ENCODE assay signal across 11 cellular contexts in the genomic region with DNA sequence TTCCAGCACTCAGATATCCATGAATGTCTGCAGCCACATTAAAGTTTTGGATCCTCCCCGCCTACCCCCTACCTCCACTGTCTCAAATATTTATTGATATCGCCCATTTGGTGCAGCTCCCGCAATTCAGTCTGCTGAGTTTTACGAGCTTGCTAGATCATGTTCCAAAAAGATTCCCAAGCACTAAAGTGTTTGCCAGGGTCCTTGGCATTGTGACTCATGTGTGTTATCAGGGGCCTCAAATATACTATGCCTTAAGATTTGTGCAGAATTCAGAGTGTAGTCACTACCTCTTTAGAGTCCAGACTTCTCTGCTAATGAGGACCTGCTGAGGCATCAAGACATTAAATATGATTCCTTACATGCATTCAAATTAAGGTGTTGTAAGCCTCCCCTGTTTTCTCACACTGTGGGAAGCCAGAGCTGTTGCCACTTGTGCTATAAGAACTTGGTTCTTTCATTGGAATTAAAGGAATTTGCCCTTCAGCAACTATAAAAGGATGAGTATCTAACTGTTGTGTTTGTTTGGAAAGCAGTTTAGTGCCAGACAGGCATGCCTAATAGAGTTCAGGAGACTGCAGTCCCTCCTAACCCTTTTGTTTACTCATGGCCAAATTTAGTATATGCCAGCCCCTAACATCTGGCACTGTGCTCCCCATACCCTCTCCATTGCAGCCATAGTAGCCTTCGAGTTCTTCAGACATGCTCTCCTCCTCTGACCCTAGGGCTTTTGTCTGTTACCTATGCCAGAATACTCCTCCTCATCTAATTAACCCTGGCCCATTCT.
DNase-seq lines count a peak whose midpoint lies in the region; ATAC-seq, FAIRE-seq and TF ChIP-seq lines count a peak whose summit lies in the region.
"Had no signal": no experiment of that assay in that cellular context is flagged by ENCODE, and none has a peak within 500 bp of the region (broad histone marks: within the 10 kb centered on the region; RNA-seq: fewer than 3 reads in every experiment).

No MANE protein-coding gene starts in this region.

- peak; percentile 23 for FAIRE-seq in K562 (lab: Jason Lieb, UNC)
- FAIRE-seq: islet of Langerhans, small intestine had no signal

- WGBS in K562 (ENCODE audit: insufficient coverage, low coverage, missing lambda C conversion rate), result 6% methylated on average over 5 of the region's 5 CpGs

- no peak for TF ChIP-seq CTCF in K562 (IDR thresholded peaks at IDR 0.05 in 2 of 3, conservative IDR thresholded peaks at IDR 0.05 in 1 of 3; ENCODE audit: insufficient read depth in 2 of 3, low read depth in 1 of 3, low read length in 3 of 3)
- no peak for TF ChIP-seq CTCF in lower lobe of right lung (IDR thresholded peaks at IDR 0.05)
- TF ChIP-seq CTCF in glutamatergic neuron (IDR thresholded peaks at IDR 0.05; ENCODE audit: partially characterized antibody, unreplicated experiment), result no peak

- H3K27ac ChIP-seq in K562 (ENCODE audit: extremely low read depth, low read depth, low read length) (no peak overlapping the region), lower lobe of right lung (no peak overlapping the region)

- in situ Hi-C loops in K562 (cut with MboI), result no loop called here

- H3K4me3 Mint-ChIP-seq in glutamatergic neuron (ENCODE audit: unreplicated experiment), result no peak overlapping the region

- intact Hi-C loops in K562 (cut with micrococcal nuclease), result no loop called here
- intact Hi-C loops in lower lobe of right lung (cut with DNase I), result no loop called here

- no peak overlapping the region for H2AFZ ChIP-seq in K562 (ENCODE audit: low read depth, low read length)

- H4K20me1 ChIP-seq in K562 (replicated peaks; ENCODE audit: control insufficient read depth, insufficient read depth, low read length), result no peaks in the 10 kb centered on the region

- H3K4me1 ChIP-seq in K562 (replicated peaks in 1 of 2; ENCODE audit: control insufficient read depth in 2 of 2, insufficient read depth in 2 of 2, low read length in 2 of 2) (no peaks in the 10 kb centered on the region), lower lobe of right lung (peaks cover 7% of the 10 kb centered on the region)

- H3K4me2 ChIP-seq in K562 (ENCODE audit: insufficient read depth, low read length), result no peak overlapping the region

- no peaks in the 10 kb centered on the region for H3K4me1 Mint-ChIP-seq in glutamatergic neuron (ENCODE audit: low read depth, unreplicated experiment)

- BruUV-seq in K562 (replicated peaks; lab: Mats Ljungman, UMichigan), result no TSS peak

- H3K27me3 ChIP-seq in K562 (ENCODE audit: control insufficient read depth in 2 of 2, insufficient read depth in 2 of 2, low read length in 2 of 2) (peaks cover 17 to 26% of the 10 kb centered on the region in 2 experiments; a peak in 4 of 5 replicates), lower lobe of right lung (ENCODE audit: low read depth) (no peaks in the 10 kb centered on the region)

- no peaks in the 10 kb centered on the region for H3K9me1 ChIP-seq in K562 (ENCODE audit: control insufficient read depth, insufficient read depth, low read length)

- H3K36me3 ChIP-seq in K562 (ENCODE audit: control insufficient read depth, insufficient read depth, low read length) (no peaks in the 10 kb centered on the region), lower lobe of right lung (no peaks in the 10 kb centered on the region)

- peak; percentile 73 for DNase-seq in DMS 273 (lab: John Stamatoyannopoulos, UW; ENCODE audit: unreplicated experiment)
- peak; percentile 16 for DNase-seq in HT-29 (ENCODE audit: low spot score)
- no peak for DNase-seq in K562 (ENCODE audit: extremely low read depth in 1 of 4, low spot score in 3 of 4)
- no peak for DNase-seq in lower lobe of right lung
- no peak for DNase-seq in glutamatergic neuron
- no peak for DNase-seq in NCI-H2029 treated with DMSO at 0.1 percent for 48 hours (lab: John Stamatoyannopoulos, UW)
- DNase-seq in kidney tubule cell (ENCODE audit: low spot score), result no peak
- DNase-seq: small intestine; stimulated activated naive CD8-positive, alpha-beta T cell treated with anti-CD3 and anti-CD28 coated beads, Interleukin-15, Interleukin-2, amounts not matched to agents 100 U/mL and 50 U/mL, for 24 hours had no signal

- no peak for TF ChIP-seq EP300 in K562 (IDR thresholded peaks at IDR 0.05; ENCODE audit: low read length)

- TF ChIP-seq RAD21 in K562 (CRISPR knock-in tag; conservative IDR thresholded peaks at IDR 0.05 in 1 of 2, IDR thresholded peaks at IDR 0.05 in 1 of 2), result no peak

- no peaks in the 10 kb centered on the region for H3K27me3 Mint-ChIP-seq in glutamatergic neuron (ENCODE audit: unreplicated experiment)

- TF ChIP-seq POLR2A in K562 (conservative IDR thresholded peaks at IDR 0.05), result no peak

- no peak overlapping the region for H3K9ac ChIP-seq in K562 (ENCODE audit: insufficient read depth in 1 of 2, low read depth in 2 of 2, low read length in 2 of 2)

- peaks cover 4% of the 10 kb centered on the region for H3K9me3 Mint-ChIP-seq in glutamatergic neuron (ENCODE audit: unreplicated experiment)

- no peak for ATAC-seq in K562
- peak; percentile 76 to 93 for ATAC-seq in lower lobe of right lung
- no peak for ATAC-seq in GM21576 (IDR thresholded peaks at IDR 0.05; ENCODE audit: unreplicated experiment)
- ATAC-seq: stimulated activated naive CD8-positive, alpha-beta T cell treated with anti-CD3 and anti-CD28 coated beads, Interleukin-15, Interleukin-2, amounts not matched to agents 100 U/mL and 50 U/mL, for 24 hours had no signal

- H3K4me3 ChIP-seq in K562 (no peak overlapping the region), lower lobe of right lung (no peak overlapping the region)

- no peak overlapping the region for H3K27ac Mint-ChIP-seq in glutamatergic neuron (ENCODE audit: unreplicated experiment)

- no peaks in the 10 kb centered on the region for H3K79me2 ChIP-seq in K562 (ENCODE audit: control insufficient read depth, insufficient read depth, low read length)

- no peaks in the 10 kb centered on the region for H3K9me3 ChIP-seq in K562 (replicated peaks; ENCODE audit: control insufficient read depth, insufficient read depth, low read depth, low read length)
- H3K9me3 ChIP-seq in lower lobe of right lung, result no peaks in the 10 kb centered on the region

- POLR2A ChIA-PET in K562 (lab: Yijun Ruan, JAX), result interaction anchor here (1.1 kb wide), 1 partner anchor 11 kb away, joined by 4 read pairs; no protein-coding TSS in a partner anchor

- H3K36me3 Mint-ChIP-seq in glutamatergic neuron (ENCODE audit: unreplicated experiment), result no peaks in the 10 kb centered on the region

- CTCF ChIA-PET in K562 (lab: Yijun Ruan, JAX; ENCODE audit: low intra/inter-chr PET ratio), result no interaction called here

TF ChIP-seq in K562, 482 proteins besides CTCF, POLR2A, EP300 and RAD21 (continues in another document):
- no peak for TF ChIP-seq HEY1 (CRISPR knock-in tag; IDR thresholded peaks at IDR 0.05; ENCODE audit: borderline replicate concordance)
- TF ChIP-seq FIP1L1 (IDR thresholded peaks at IDR 0.05; ENCODE audit: low read depth, low read length, poor library complexity, severe bottlenecking), result no peak
- TF ChIP-seq LCOR (CRISPR knock-in tag; IDR thresholded peaks at IDR 0.05), result no peak
- TF ChIP-seq, protein P1, sequence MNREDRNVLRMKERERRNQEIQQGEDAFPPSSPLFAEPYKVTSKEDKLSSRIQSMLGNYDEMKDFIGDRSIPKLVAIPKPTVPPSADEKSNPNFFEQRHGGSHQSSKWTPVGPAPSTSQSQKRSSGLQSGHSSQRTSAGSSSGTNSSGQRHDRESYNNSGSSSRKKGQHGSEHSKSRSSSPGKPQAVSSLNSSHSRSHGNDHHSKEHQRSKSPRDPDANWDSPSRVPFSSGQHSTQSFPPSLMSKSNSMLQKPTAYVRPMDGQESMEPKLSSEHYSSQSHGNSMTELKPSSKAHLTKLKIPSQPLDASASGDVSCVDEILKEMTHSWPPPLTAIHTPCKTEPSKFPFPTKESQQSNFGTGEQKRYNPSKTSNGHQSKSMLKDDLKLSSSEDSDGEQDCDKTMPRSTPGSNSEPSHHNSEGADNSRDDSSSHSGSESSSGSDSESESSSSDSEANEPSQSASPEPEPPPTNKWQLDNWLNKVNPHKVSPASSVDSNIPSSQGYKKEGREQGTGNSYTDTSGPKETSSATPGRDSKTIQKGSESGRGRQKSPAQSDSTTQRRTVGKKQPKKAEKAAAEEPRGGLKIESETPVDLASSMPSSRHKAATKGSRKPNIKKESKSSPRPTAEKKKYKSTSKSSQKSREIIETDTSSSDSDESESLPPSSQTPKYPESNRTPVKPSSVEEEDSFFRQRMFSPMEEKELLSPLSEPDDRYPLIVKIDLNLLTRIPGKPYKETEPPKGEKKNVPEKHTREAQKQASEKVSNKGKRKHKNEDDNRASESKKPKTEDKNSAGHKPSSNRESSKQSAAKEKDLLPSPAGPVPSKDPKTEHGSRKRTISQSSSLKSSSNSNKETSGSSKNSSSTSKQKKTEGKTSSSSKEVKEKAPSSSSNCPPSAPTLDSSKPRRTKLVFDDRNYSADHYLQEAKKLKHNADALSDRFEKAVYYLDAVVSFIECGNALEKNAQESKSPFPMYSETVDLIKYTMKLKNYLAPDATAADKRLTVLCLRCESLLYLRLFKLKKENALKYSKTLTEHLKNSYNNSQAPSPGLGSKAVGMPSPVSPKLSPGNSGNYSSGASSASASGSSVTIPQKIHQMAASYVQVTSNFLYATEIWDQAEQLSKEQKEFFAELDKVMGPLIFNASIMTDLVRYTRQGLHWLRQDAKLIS (CRISPR knock-in tag; IDR thresholded peaks at IDR 0.05), result no peak
- no peak for TF ChIP-seq SMC3 (conservative IDR thresholded peaks at IDR 0.05; ENCODE audit: insufficient read depth, low read depth, low read length)
- TF ChIP-seq, protein P2, sequence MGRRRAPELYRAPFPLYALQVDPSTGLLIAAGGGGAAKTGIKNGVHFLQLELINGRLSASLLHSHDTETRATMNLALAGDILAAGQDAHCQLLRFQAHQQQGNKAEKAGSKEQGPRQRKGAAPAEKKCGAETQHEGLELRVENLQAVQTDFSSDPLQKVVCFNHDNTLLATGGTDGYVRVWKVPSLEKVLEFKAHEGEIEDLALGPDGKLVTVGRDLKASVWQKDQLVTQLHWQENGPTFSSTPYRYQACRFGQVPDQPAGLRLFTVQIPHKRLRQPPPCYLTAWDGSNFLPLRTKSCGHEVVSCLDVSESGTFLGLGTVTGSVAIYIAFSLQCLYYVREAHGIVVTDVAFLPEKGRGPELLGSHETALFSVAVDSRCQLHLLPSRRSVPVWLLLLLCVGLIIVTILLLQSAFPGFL (CRISPR knock-in tag; IDR thresholded peaks at IDR 0.05), result no peak
- no peak for TF ChIP-seq MTA2 (IDR thresholded peaks at IDR 0.05; ENCODE audit: low read depth)

Comparison
In these comparisons a context has a peak if more than half of its experiments do, and no peak if none do; other contexts are left out.
1. DNase-seq: peak in DMS 273 (single experiment) and HT-29 (single experiment); none in K562 (0 of 4), lower lobe of right lung (single experiment), glutamatergic neuron (single experiment), NCI-H2029 treated with DMSO at 0.1 percent for 48 hours (single experiment) and kidney tubule cell (single experiment).
2. ATAC-seq: peak in lower lobe of right lung (2 of 2); none in K562 (single experiment) and GM21576 (single experiment).